In genomic region chr10:88651131-88651541, GRCh38 we compare ENCODE assay signal across 17 cellular contexts. TPM values are rescaled to one million over a fixed set of nuclear protein-coding genes. Genes with fewer than 3 reads are reported as not detected.
DNase-seq lines count a peak whose midpoint lies in the region; ATAC-seq, FAIRE-seq and TF ChIP-seq lines count a peak whose summit lies in the region.
"Had no signal": no experiment of that assay in that cellular context is flagged by ENCODE, and none has a peak within 500 bp of the region (broad histone marks: within the 10 kb centered on the region; RNA-seq: fewer than 3 reads in every experiment).

No MANE protein-coding gene starts in this region.

- H3K4me3 Mint-ChIP-seq in nephron, result no peak overlapping the region
- H3K4me3 Mint-ChIP-seq: brain had no signal

- no peaks in the 10 kb centered on the region for H3K36me3 Mint-ChIP-seq in nephron (ENCODE audit: low read depth)
- H3K36me3 Mint-ChIP-seq: brain had no signal

- H3K4me1 Mint-ChIP-seq in nephron, result peaks cover 6% of the 10 kb centered on the region
- H3K4me1 Mint-ChIP-seq: brain had no signal

- H2AFZ ChIP-seq in endothelial cell of umbilical vein (ENCODE audit: low read depth, low read length), result no peak overlapping the region

- no peaks in the 10 kb centered on the region for H3K36me3 ChIP-seq in endothelial cell of umbilical vein (ENCODE audit: control insufficient read depth in 2 of 2, extremely low read depth in 1 of 2, insufficient read depth in 2 of 2, low read length in 2 of 2)
- H3K36me3 ChIP-seq in upper lobe of left lung, result no peaks in the 10 kb centered on the region
- H3K36me3 ChIP-seq: esophagus squamous epithelium had no signal

- H3K9me3 ChIP-seq in endothelial cell of umbilical vein (replicated peaks; ENCODE audit: control insufficient read depth, insufficient read depth, low read length) (no peaks in the 10 kb centered on the region), upper lobe of left lung (no peaks in the 10 kb centered on the region)
- H3K9me3 ChIP-seq: Caco-2, esophagus squamous epithelium, testis had no signal

- no peak for TF ChIP-seq CTCF in endothelial cell of umbilical vein (IDR thresholded peaks at IDR 0.05; ENCODE audit: extremely low read depth in 1 of 2, insufficient read depth in 1 of 2, low read depth in 1 of 2, low read length in 2 of 2)
- TF ChIP-seq CTCF in nephron (IDR thresholded peaks at IDR 0.05; ENCODE audit: unreplicated experiment in 3 of 3), result no peak
- TF ChIP-seq CTCF in upper lobe of left lung (IDR thresholded peaks at IDR 0.05), result no peak

- TF ChIP-seq POLR2A in endothelial cell of umbilical vein (IDR thresholded peaks at IDR 0.05; ENCODE audit: low read depth, low read length), result peak; percentile 21
- no peak for TF ChIP-seq POLR2A in upper lobe of left lung (IDR thresholded peaks at IDR 0.05)

- no peak for TF ChIP-seq EP300 in upper lobe of left lung (IDR thresholded peaks at IDR 0.05)

- H3K9ac ChIP-seq in endothelial cell of umbilical vein (replicated peaks; ENCODE audit: extremely low read depth, insufficient read depth, low read length), result peak overlapping the region; percentile 69

- H3K27me3 Mint-ChIP-seq in nephron (ENCODE audit: low read depth), result peaks cover 5% of the 10 kb centered on the region
- H3K27me3 Mint-ChIP-seq: brain had no signal

- POLR2A ChIA-PET in endothelial cell of umbilical vein (lab: Charles Lee), result no interaction called here

- peak; percentile 88 for FAIRE-seq in endothelial cell of umbilical vein (lab: Jason Lieb, UNC)
- FAIRE-seq: GM12891 had no signal

- H3K9me1 ChIP-seq in endothelial cell of umbilical vein (replicated peaks; ENCODE audit: control insufficient read depth, extremely low read depth, insufficient read depth, low read length), result no peaks in the 10 kb centered on the region

- ATAC-seq in upper lobe of left lung (ENCODE audit: low FRiP score in 2 of 2), result no peak
- ATAC-seq: left ventricle myocardium superior had no signal

- CTCF ChIA-PET in endothelial cell of umbilical vein (lab: Charles Lee), result interaction anchor here (1.2 to 3.0 kb wide), 5 partner anchors 37 to 801 kb away, joined by 3 to 16 read pairs (median 8); partner anchors contain the start of gene RNLS

- H3K4me2 ChIP-seq in endothelial cell of umbilical vein (ENCODE audit: insufficient read depth, low read length), result peak overlapping the region; percentile 73

- DNase-seq in Caki2 (ENCODE audit: low read depth) (peak; percentile 56), OCI-M1 (lab: John Stamatoyannopoulos, UW) (peak; percentile 61), endothelial cell of umbilical vein (ENCODE audit: low read depth, low spot score) (peak; percentile 82), upper lobe of left lung (no peak), posterior cingulate gyrus (no peak), RPMI8226 (no peak), pons (ENCODE audit: low spot score) (no peak)
- DNase-seq: activated CD8-positive, alpha-beta memory T cell treated with anti-CD3 and anti-CD28 coated beads, Interleukin-2, amount 50 U/mL, for 4 hours; Caco-2; esophagus squamous epithelium; left ventricle myocardium superior; NCI-H187 treated with DMSO at 0.1 percent for 48 hours; testis had no signal

- H3K4me1 ChIP-seq in endothelial cell of umbilical vein (ENCODE audit: control insufficient read depth, extremely low read depth, insufficient read depth, low read length) (peaks cover 30% of the 10 kb centered on the region), upper lobe of left lung (no peaks in the 10 kb centered on the region)
- H3K4me1 ChIP-seq: Caco-2, esophagus squamous epithelium, testis had no signal

- H3K4me3 ChIP-seq in endothelial cell of umbilical vein (replicated peaks in 1 of 3; ENCODE audit: insufficient read depth in 1 of 3, low read depth in 1 of 3, low read length in 3 of 3), result no peak overlapping the region
- H3K4me3 ChIP-seq in upper lobe of left lung, result no peak overlapping the region
- H3K4me3 ChIP-seq: esophagus squamous epithelium, testis had no signal

- H3K27me3 ChIP-seq in endothelial cell of umbilical vein (ENCODE audit: control insufficient read depth in 2 of 2, insufficient read depth in 2 of 2, low read length in 2 of 2) (no peaks in the 10 kb centered on the region), upper lobe of left lung (no peaks in the 10 kb centered on the region)
- H3K27me3 ChIP-seq: esophagus squamous epithelium, testis had no signal

- no peaks in the 10 kb centered on the region for H3K79me2 ChIP-seq in endothelial cell of umbilical vein (ENCODE audit: control insufficient read depth, insufficient read depth, low read length)

- H3K27ac Mint-ChIP-seq in nephron, result peak overlapping the region in 2 of 3 experiments; percentile 73 to 78
- H3K27ac Mint-ChIP-seq: progenitor cell of endocrine pancreas had no signal

- BruUV-seq in endothelial cell of umbilical vein (replicated peaks; lab: Mats Ljungman, UMichigan), result no TSS peak

- H3K27ac ChIP-seq in endothelial cell of umbilical vein (ENCODE audit: insufficient read depth, low read depth, low read length) (peak overlapping the region; percentile 76), upper lobe of left lung (no peak overlapping the region)
- H3K27ac ChIP-seq: esophagus squamous epithelium, testis had no signal

- no peaks in the 10 kb centered on the region for H4K20me1 ChIP-seq in endothelial cell of umbilical vein (replicated peaks; ENCODE audit: control insufficient read depth, extremely low read depth, insufficient read depth, low read length)

- H3K9me3 Mint-ChIP-seq in nephron, result no peaks in the 10 kb centered on the region
- H3K9me3 Mint-ChIP-seq: brain had no signal

- dilution Hi-C loops in endothelial cell of umbilical vein (cut with MboI; ENCODE audit: extremely low pct_ligation_motif_present, low sequenced_read_pairs), result no loop called here

- intact Hi-C loops in endothelial cell of umbilical vein (cut with micrococcal nuclease) (loop anchor here (2.0 to 5.0 kb wide), 3 partner anchors 30 to 69 kb away; partner anchors contain the start of genes LIPK and RNLS), posterior cingulate gyrus (cut with DNase I) (no loop called here)

- in situ Hi-C loops in Caki2 (cut with HindIII; ENCODE audit: low pct_unique_long_range_greater_than_20kb, low sequenced_read_pairs), result no loop called here

TF ChIP-seq in endothelial cell of umbilical vein, 7 proteins besides CTCF, POLR2A, EP300 and RAD21:
- TF ChIP-seq POLR2AphosphoS5 (IDR thresholded peaks at IDR 0.05; ENCODE audit: insufficient read depth, low read depth, low read length) (no peak), JUN (IDR thresholded peaks at IDR 0.05; ENCODE audit: borderline replicate concordance, insufficient read depth, insufficient read length, low read depth) (peak; percentile 61), FOS (IDR thresholded peaks at IDR 0.05; ENCODE audit: borderline replicate concordance, insufficient read depth, low read length) (peak; percentile 95), MYC (IDR thresholded peaks at IDR 0.05; ENCODE audit: low read depth, low read length) (no peak), GATA2 (IDR thresholded peaks at IDR 0.05; ENCODE audit: insufficient read depth, insufficient read length, low read depth, low read length) (peak; percentile 77), EZH2 (IDR thresholded peaks at IDR 0.05; ENCODE audit: borderline replicate concordance, low read depth, low read length, severe bottlenecking) (no peak), MAX (IDR thresholded peaks at IDR 0.05; ENCODE audit: insufficient read depth, insufficient read length) (no peak)

RNA-seq across cellular contexts. Expression of gene LIPF, which starts 13.1 kb away (rescaled TPM):
- not detected in 2 replicates for total RNA-seq in Caki2 (2014; rRNA removed; shearing (Covaris generic); ENCODE audit: low replicate concordance)
- total RNA-seq in endothelial cell of umbilical vein (not detected in 2 replicates), upper lobe of left lung (not detected)
- polyA plus RNA-seq in endothelial cell of umbilical vein, result not detected in 2 replicates
- not detected in 2 replicates for polyA plus RNA-seq in endothelial cell of umbilical vein (2011; cell fraction: cytosol; rRNA removed)
- polyA plus RNA-seq in endothelial cell of umbilical vein (2011; cell fraction: nucleus; rRNA removed), result not detected in 2 replicates
- polyA plus RNA-seq in endothelial cell of umbilical vein (2012), result not detected in 2 replicates
- not detected in 2 replicates for polyA minus RNA-seq in endothelial cell of umbilical vein
- not detected for polyA minus RNA-seq in endothelial cell of umbilical vein (2011; cell fraction: cytosol; rRNA and poly(A)+ RNA removed)
- not detected in 2 replicates for polyA minus RNA-seq in endothelial cell of umbilical vein (2011; cell fraction: nucleus; rRNA and poly(A)+ RNA removed)
- total RNA-seq: Caco-2, left ventricle myocardium superior, progenitor cell of endocrine pancreas had no signal

RNA-seq across cellular contexts. Expression of gene LIPK, which starts 54.9 kb away (rescaled TPM):
- not detected in 2 replicates for total RNA-seq in Caki2 (2014; rRNA removed; shearing (Covaris generic); ENCODE audit: low replicate concordance)
- total RNA-seq in endothelial cell of umbilical vein, result not detected in 2 replicates
- not detected in 2 replicates for polyA plus RNA-seq in endothelial cell of umbilical vein
- not detected in 2 replicates for polyA plus RNA-seq in endothelial cell of umbilical vein (2011; cell fraction: cytosol; rRNA removed)
- not detected in 2 replicates for polyA plus RNA-seq in endothelial cell of umbilical vein (2011; cell fraction: nucleus; rRNA removed)
- polyA plus RNA-seq in endothelial cell of umbilical vein (2012), result not detected in 2 replicates
- polyA minus RNA-seq in endothelial cell of umbilical vein, result not detected in 2 replicates
- not detected for polyA minus RNA-seq in endothelial cell of umbilical vein (2011; cell fraction: cytosol; rRNA and poly(A)+ RNA removed)
- not detected in 2 replicates for polyA minus RNA-seq in endothelial cell of umbilical vein (2011; cell fraction: nucleus; rRNA and poly(A)+ RNA removed)
- not detected for total RNA-seq in upper lobe of left lung
- total RNA-seq: Caco-2, left ventricle myocardium superior, progenitor cell of endocrine pancreas, testis had no signal

Comparison
In these comparisons a context has a peak if more than half of its experiments do, and no peak if none do; other contexts are left out.
1. DNase-seq: peak in Caki2 (single experiment), OCI-M1 (single experiment) and endothelial cell of umbilical vein (single experiment); none in upper lobe of left lung (0 of 2), posterior cingulate gyrus (0 of 10), RPMI8226 (single experiment) and pons (single experiment).